In genomic region chrX:113990669-113991068, GRCh38 we compare ENCODE assay signal across 7 cellular contexts.
DNase-seq lines count a peak whose midpoint lies in the region; ATAC-seq, FAIRE-seq and TF ChIP-seq lines count a peak whose summit lies in the region.
"Not testable (repeated sequence)": the region's sequence is repeated elsewhere in the genome, so short reads cannot be mapped to it uniquely, and the experiment has no call there.

No MANE protein-coding gene starts in this region.

- WGBS in H1 (ENCODE audit: extremely low coverage in 1 of 2, insufficient coverage in 1 of 2, insufficient read length in 1 of 2, insufficient replicate concordance in 2 of 2, low coverage in 1 of 2, low lambda C conversion rate in 2 of 2, missing lambda C conversion rate in 1 of 2), 2 experiments: 4% methylated on average over 3 of the region's 5 CpGs; no CpG with 5 or more reads in 1 of the 2 experiments

- H3K23ac ChIP-seq in H1 (ENCODE audit: insufficient read length): not testable (repeated sequence)

- TF ChIP-seq RAD21 in H1 (IDR thresholded peaks at IDR 0.05 in 1 of 2, conservative IDR thresholded peaks at IDR 0.05 in 1 of 2; ENCODE audit: low read depth in 2 of 2, low read length in 2 of 2): not testable (repeated sequence)

- not testable (repeated sequence) for H3K27me3 ChIP-seq in HUES6 (ENCODE audit: control insufficient read depth, insufficient read depth, low read length); H1 (replicated peaks in 1 of 4; ENCODE audit: control insufficient read depth in 3 of 4, extremely low read depth in 1 of 4, insufficient read depth in 3 of 4, low read length in 3 of 4); left lung

- H3K9me3 ChIP-seq in ES-I3 (ENCODE audit: control insufficient read depth, insufficient read depth, low read length) (peaks cover 19% of the 10 kb centered on the region), HUES6 (ENCODE audit: control insufficient read depth, insufficient read depth, low read depth, low read length) (peaks cover 18% of the 10 kb centered on the region)
- H3K9me3 ChIP-seq in H1 (ENCODE audit: insufficient read depth in 2 of 2, low read depth in 1 of 2, low read length in 1 of 2); left lung: not testable (repeated sequence)

- not testable (repeated sequence) for H4K8ac ChIP-seq in H1 (ENCODE audit: extremely low read depth, insufficient read depth, low read length)

- H2AFZ ChIP-seq in H1 (ENCODE audit: low read length): not testable (repeated sequence)

- H3K4me3 ChIP-seq in HUES6 (ENCODE audit: low read depth, low read length): peak overlapping the region; percentile 67
- peak overlapping the region; percentile 27 to 72 (median 39); a peak in 7 of 8 replicates for H3K4me3 ChIP-seq in H1 (ENCODE audit: extremely low read depth in 1 of 4, insufficient read depth in 2 of 4, low read depth in 3 of 4, low read length in 4 of 4)
- H3K4me3 ChIP-seq in iPS-11a (ENCODE audit: low read depth, low read length): peak overlapping the region; percentile 35
- not testable (repeated sequence) for H3K4me3 ChIP-seq in left lung

- H3K18ac ChIP-seq in H1 (ENCODE audit: extremely low read depth, low read length): not testable (repeated sequence)

- H3K4me1 Mint-ChIP-seq in progenitor cell of endocrine pancreas (ENCODE audit: low read depth): peaks cover 16% of the 10 kb centered on the region

- TF ChIP-seq EP300 in H1 (IDR thresholded peaks at IDR 0.05; ENCODE audit: borderline replicate concordance in 1 of 2, low read depth in 2 of 2, low read length in 2 of 2): not testable (repeated sequence)

- not testable (repeated sequence) for H2BK5ac ChIP-seq in H1 (ENCODE audit: low read depth, low read length)

- not testable (repeated sequence) for H4K20me1 ChIP-seq in H1 (replicated peaks in 1 of 2; ENCODE audit: control insufficient read depth in 1 of 2, insufficient read depth in 2 of 2, low read length in 2 of 2)

- H3K9ac ChIP-seq in ES-I3 (ENCODE audit: low read depth, low read length) (peak overlapping the region; percentile 72), HUES6 (ENCODE audit: low read length) (peak overlapping the region; percentile 80), H1 (replicated peaks in 1 of 4; ENCODE audit: extremely low read depth in 1 of 4, low read depth in 3 of 4, low read length in 3 of 4) (peak overlapping the region in 1 of 4 experiments; percentile 60; a peak in 1 of 7 replicates)

- intact Hi-C loops in left lung (cut with DNase I): not testable (repeated sequence)

- H3K4me1 ChIP-seq in ES-I3 (ENCODE audit: insufficient read depth, low read length): peaks cover 28% of the 10 kb centered on the region
- peaks cover 33% of the 10 kb centered on the region for H3K4me1 ChIP-seq in HUES6 (ENCODE audit: control insufficient read depth, insufficient read depth, low read length)
- H3K4me1 ChIP-seq in H1 (replicated peaks in 1 of 4; ENCODE audit: control insufficient read depth in 3 of 4, insufficient read depth in 4 of 4, low read length in 3 of 4); left lung: not testable (repeated sequence)

- H3K56ac ChIP-seq in H1 (replicated peaks; ENCODE audit: insufficient read length, low read depth, low read length): not testable (repeated sequence)

- not testable (repeated sequence) for H2BK12ac ChIP-seq in H1 (ENCODE audit: low read depth, low read length)

- not testable (repeated sequence) for H2BK20ac ChIP-seq in H1 (ENCODE audit: low read length)

- not testable (repeated sequence) for TF ChIP-seq CTCF in H1 (IDR thresholded peaks at IDR 0.05; ENCODE audit: control extremely low read depth in 1 of 3, insufficient read depth in 1 of 3, low read depth in 1 of 3, low read length in 3 of 3); left lung (IDR thresholded peaks at IDR 0.05); progenitor cell of endocrine pancreas (IDR thresholded peaks at IDR 0.05; ENCODE audit: unreplicated experiment)

- H3K23me2 ChIP-seq in H1 (ENCODE audit: low read depth, low read length): not testable (repeated sequence)

- POLR2A ChIA-PET in H1 (lab: Charles Lee; ENCODE audit: partially characterized antibody): not testable (repeated sequence)

- not testable (repeated sequence) for H3K79me1 ChIP-seq in H1 (ENCODE audit: low read depth, low read length)

- peak overlapping the region; percentile 95 for H3K27ac Mint-ChIP-seq in progenitor cell of endocrine pancreas

- peak; percentile 42 for ATAC-seq in left lung

- not testable (repeated sequence) for H4K91ac ChIP-seq in H1 (replicated peaks; ENCODE audit: insufficient read length, low read length)

- H3K4ac ChIP-seq in H1 (replicated peaks; ENCODE audit: insufficient read length, low read depth, low read length): not testable (repeated sequence)

- CTCF ChIA-PET in H1 (lab: Charles Lee; ENCODE audit: partially characterized antibody): not testable (repeated sequence)

- FAIRE-seq in H1 (lab: Jason Lieb, UNC): peak; percentile 85

- H3K79me2 ChIP-seq in H1 (ENCODE audit: control insufficient read depth in 1 of 2, insufficient read depth in 2 of 2, low read length in 2 of 2): peaks cover 0 to 35% of the 10 kb centered on the region in 2 experiments; a peak in 2 of 4 replicates

- peak overlapping the region; percentile 49 to 67 for H3K4me2 ChIP-seq in H1 (ENCODE audit: insufficient read depth in 1 of 2, low read depth in 2 of 2, low read length in 2 of 2)

- H2BK15ac ChIP-seq in H1 (ENCODE audit: low read length): not testable (repeated sequence)

- TF ChIP-seq POLR2A in H1 (IDR thresholded peaks at IDR 0.05; ENCODE audit: control extremely low read depth in 1 of 2, low read depth in 2 of 2, low read length in 2 of 2): not testable (repeated sequence)

- H3K36me3 Mint-ChIP-seq in progenitor cell of endocrine pancreas (ENCODE audit: insufficient read depth): not testable (repeated sequence)

- peak overlapping the region; percentile 94 for H3K27ac ChIP-seq in HUES6 (ENCODE audit: low read depth, low read length)
- not testable (repeated sequence) for H3K27ac ChIP-seq in H1 (ENCODE audit: low read depth, low read length); left lung

- not testable (repeated sequence) for H3K27me3 Mint-ChIP-seq in progenitor cell of endocrine pancreas

- not testable (repeated sequence) for H3K9me3 Mint-ChIP-seq in progenitor cell of endocrine pancreas (ENCODE audit: low read depth)

- peak; percentile 37 for DNase-seq in NCI-H82 treated with DMSO at 0.1 percent for 48 hours (lab: John Stamatoyannopoulos, UW; ENCODE audit: unreplicated experiment)
- DNase-seq in H1 (ENCODE audit: low read depth in 1 of 2, low spot score in 2 of 2): peak in 1 of 2 experiments; percentile 41
- DNase-seq in left lung; progenitor cell of endocrine pancreas (ENCODE audit: low spot score, unreplicated experiment): not testable (repeated sequence)

- not testable (repeated sequence) for H2BK120ac ChIP-seq in H1 (replicated peaks; ENCODE audit: low read depth, low read length)

- H4K5ac ChIP-seq in H1 (ENCODE audit: insufficient read length, low read depth, low read length): not testable (repeated sequence)

- H3K14ac ChIP-seq in H1 (ENCODE audit: insufficient read length): not testable (repeated sequence)

- not testable (repeated sequence) for H2AK5ac ChIP-seq in H1 (ENCODE audit: low read depth, low read length)

- not testable (repeated sequence) for H3K4me3 Mint-ChIP-seq in progenitor cell of endocrine pancreas (ENCODE audit: low read depth)

- H3K36me3 ChIP-seq in ES-I3 (ENCODE audit: insufficient read depth, low read length): peaks cover 31% of the 10 kb centered on the region
- peaks cover 32% of the 10 kb centered on the region for H3K36me3 ChIP-seq in HUES6 (ENCODE audit: control insufficient read depth, insufficient read depth, low read length)
- peaks cover 2 to 25% (median 11%) of the 10 kb centered on the region in 4 experiments; a peak in 5 of 8 replicates for H3K36me3 ChIP-seq in H1 (ENCODE audit: control insufficient read depth in 2 of 4, insufficient read depth in 4 of 4, low read length in 3 of 4)
- H3K36me3 ChIP-seq in left lung: not testable (repeated sequence)
